ENCODE assay signal across 17 cellular contexts in the genomic region with DNA sequence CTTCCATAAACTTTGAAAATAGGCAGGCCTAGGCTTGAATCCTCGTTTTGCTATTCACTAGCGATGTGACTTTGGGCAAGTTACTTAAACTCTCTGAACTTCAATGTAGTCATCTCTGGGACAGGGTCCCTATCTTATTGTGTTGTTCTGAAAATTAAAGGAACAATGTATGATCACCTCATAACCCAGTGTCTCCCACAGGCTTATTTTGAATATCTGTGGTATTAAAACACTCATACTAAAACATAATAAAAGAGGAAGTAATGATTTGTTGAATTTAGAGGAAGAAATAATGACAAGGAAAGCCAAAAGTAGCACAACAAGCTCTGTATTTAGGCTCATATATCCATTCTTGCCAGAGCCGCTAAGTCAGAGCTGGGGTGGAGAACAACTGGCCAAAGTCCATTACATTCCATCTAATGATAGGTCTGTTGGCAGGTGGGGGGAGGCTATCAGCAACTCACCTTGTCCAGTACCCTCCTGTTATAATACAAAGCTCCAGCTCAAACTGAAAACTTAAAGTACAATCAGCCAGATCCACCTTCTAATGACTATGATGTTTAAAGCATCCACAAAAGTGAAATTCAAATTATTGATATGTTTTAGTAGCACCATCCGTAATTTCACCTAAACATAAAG.
DNase-seq lines count a peak whose midpoint lies in the region; ATAC-seq and TF ChIP-seq lines count a peak whose summit lies in the region.
"Had no signal": no experiment of that assay in that cellular context is flagged by ENCODE, and none has a peak within 500 bp of the region (broad histone marks: within the 10 kb centered on the region; RNA-seq: fewer than 3 reads in every experiment).

No MANE protein-coding gene starts in this region.

- H3K27ac Mint-ChIP-seq in CD14-positive monocyte (peak overlapping the region; percentile 83 to 95 (median 91)), activated B cell treated with CpG ODN at 0.5 μM for 24 hours (peak overlapping the region; percentile 63), GM23338 (no peak overlapping the region)
- H3K27ac Mint-ChIP-seq: activated naive CD8-positive, alpha-beta T cell; immature natural killer cell had no signal

- no peak overlapping the region for H3K4me3 ChIP-seq in WERI-Rb-1 (ENCODE audit: low read depth, low read length)
- H3K4me3 ChIP-seq in GM23338 = no peak overlapping the region
- no peak overlapping the region for H3K4me3 ChIP-seq in PC-9

- no peaks in the 10 kb centered on the region for H4K20me1 ChIP-seq in GM23338 (replicated peaks; ENCODE audit: insufficient read depth)
- no peaks in the 10 kb centered on the region for H4K20me1 ChIP-seq in PC-9 (ENCODE audit: insufficient read depth)

- CTCF ChIA-PET in activated B cell treated with CpG ODN at 0.5 μM for 24 hours (lab: Charles Lee) = interaction anchor here (0.6 to 2.4 kb wide), 3 partner anchors 15 to 82 kb away, joined by 3 to 14 read pairs (median 3); no protein-coding TSS in a partner anchor
- CTCF ChIA-PET in PC-9 (lab: Charles Lee) = no interaction called here

- H3K27me3 Mint-ChIP-seq in CD14-positive monocyte (ENCODE audit: low read depth in 3 of 3) (peaks cover 0 to 3% (median 1%) of the 10 kb centered on the region in 3 donors), activated B cell treated with CpG ODN at 0.5 μM for 24 hours (no peaks in the 10 kb centered on the region), GM23338 (ENCODE audit: insufficient read depth, low read depth, poor library complexity) (no peaks in the 10 kb centered on the region)

- H3K9me3 Mint-ChIP-seq in CD14-positive monocyte = peaks cover 0 to 9% (median 1%) of the 10 kb centered on the region in 7 donors
- no peaks in the 10 kb centered on the region for H3K9me3 Mint-ChIP-seq in activated B cell treated with CpG ODN at 0.5 μM for 24 hours
- H3K9me3 Mint-ChIP-seq in GM23338 = no peaks in the 10 kb centered on the region

- H3K4me1 ChIP-seq in GM23338 (ENCODE audit: insufficient read depth) (no peaks in the 10 kb centered on the region), PC-9 (replicated peaks; ENCODE audit: insufficient read depth) (no peaks in the 10 kb centered on the region)
- H3K4me1 ChIP-seq: Caco-2, foreskin keratinocyte had no signal

- no peak for TF ChIP-seq CTCF in CD14-positive monocyte (IDR thresholded peaks at IDR 0.05)
- TF ChIP-seq CTCF in activated B cell treated with CpG ODN at 0.5 μM for 24 hours (IDR thresholded peaks at IDR 0.05) = no peak
- no peak for TF ChIP-seq CTCF in WERI-Rb-1 (IDR thresholded peaks at IDR 0.05; ENCODE audit: low read depth, low read length)
- no peak for TF ChIP-seq CTCF in GM23338 (conservative IDR thresholded peaks at IDR 0.05; ENCODE audit: low read depth in 2 of 2)
- TF ChIP-seq CTCF in PC-9 (conservative IDR thresholded peaks at IDR 0.05) = no peak

- ATAC-seq in GM19395 (IDR thresholded peaks at IDR 0.05; ENCODE audit: unreplicated experiment) (peak; percentile 44), HG03354 (IDR thresholded peaks at IDR 0.05; ENCODE audit: poor library complexity, severe bottlenecking, unreplicated experiment) (peak; percentile 61), activated B cell treated with CpG ODN at 0.5 μM for 24 hours (ENCODE audit: low read depth) (peak; percentile 88), GM23338 (no peak)
- ATAC-seq: foreskin keratinocyte, PC-3 had no signal

- H3F3A ChIP-seq in GM23338 (replicated peaks; ENCODE audit: low read depth) = no peaks in the 10 kb centered on the region
- no peaks in the 10 kb centered on the region for H3F3A ChIP-seq in PC-9 (ENCODE audit: insufficient read depth, low read depth)

- intact Hi-C loops in CD14-positive monocyte (cut with micrococcal nuclease) (no loop called here), activated B cell treated with CpG ODN at 0.5 μM for 24 hours (cut with micrococcal nuclease) (loop anchor here (1.0 to 5.0 kb wide), 4 partner anchors 51 to 82 kb away; a partner anchor contains a TSS), PC-9 (cut with micrococcal nuclease; ENCODE audit: unreplicated experiment) (no loop called here)

- BruUV-seq in PC-9 (replicated peaks; lab: Mats Ljungman, UMichigan) = no TSS peak

- no peaks in the 10 kb centered on the region for H3K27me3 ChIP-seq in WERI-Rb-1 (ENCODE audit: insufficient read depth, low read depth, severe bottlenecking)
- H3K27me3 ChIP-seq in GM23338 (ENCODE audit: insufficient read depth) = no peaks in the 10 kb centered on the region
- H3K27me3 ChIP-seq in PC-9 (ENCODE audit: insufficient read depth, low read depth) = no peaks in the 10 kb centered on the region
- H3K27me3 ChIP-seq: foreskin keratinocyte had no signal

- H3K9me2 ChIP-seq in GM23338 (ENCODE audit: insufficient read depth) (peaks cover 5% of the 10 kb centered on the region; the same call in 1 of the 2 replicates), PC-9 (ENCODE audit: insufficient read depth) (no peaks in the 10 kb centered on the region)

- H3K36me3 Mint-ChIP-seq in CD14-positive monocyte = peaks cover 0 to 2% of the 10 kb centered on the region in 2 donors
- H3K36me3 Mint-ChIP-seq in activated B cell treated with CpG ODN at 0.5 μM for 24 hours (ENCODE audit: low read depth) = no peaks in the 10 kb centered on the region
- no peaks in the 10 kb centered on the region for H3K36me3 Mint-ChIP-seq in GM23338 (ENCODE audit: low read depth)
- H3K36me3 Mint-ChIP-seq: activated naive CD8-positive, alpha-beta T cell had no signal

- H3K4me2 ChIP-seq in GM23338 (no peak overlapping the region), PC-9 (no peak overlapping the region)

- H3K79me2 ChIP-seq in GM23338 (replicated peaks; ENCODE audit: insufficient read depth) (no peaks in the 10 kb centered on the region), PC-9 (ENCODE audit: low read depth) (no peaks in the 10 kb centered on the region)

- H2AFZ ChIP-seq in GM23338 = no peak overlapping the region
- H2AFZ ChIP-seq in PC-9 = no peak overlapping the region

- DNase-seq in CD14-positive monocyte (ENCODE audit: low spot score) (no peak), activated B cell treated with CpG ODN at 0.5 μM for 24 hours (no peak), WERI-Rb-1 (no peak), GM23338 (ENCODE audit: low spot score) (no peak), NCI-H82 (lab: John Stamatoyannopoulos, UW) (no peak), PC-9 (no peak)
- DNase-seq: activated CD4-positive, CD25-positive, alpha-beta regulatory T cell treated with anti-CD3 and anti-CD28 coated beads, Interleukin-2, amount 50 U/mL, for 72 hours; activated CD8-positive, alpha-beta memory T cell treated with anti-CD3 and anti-CD28 coated beads, Interleukin-2, amount 50 U/mL, for 48 hours; foreskin keratinocyte; immature natural killer cell; NCI-H1105; NCI-H226; PC-3 had no signal

- H3K9me3 ChIP-seq in WERI-Rb-1 (ENCODE audit: severe bottlenecking) = no peaks in the 10 kb centered on the region
- no peaks in the 10 kb centered on the region for H3K9me3 ChIP-seq in PC-9 (ENCODE audit: insufficient read depth, low read depth)
- H3K9me3 ChIP-seq: Caco-2 had no signal

- no peaks in the 10 kb centered on the region for H3K36me3 ChIP-seq in WERI-Rb-1
- no peaks in the 10 kb centered on the region for H3K36me3 ChIP-seq in GM23338 (ENCODE audit: insufficient read depth)
- no peaks in the 10 kb centered on the region for H3K36me3 ChIP-seq in PC-9 (ENCODE audit: low read depth)

- H3K27ac ChIP-seq in WERI-Rb-1 (no peak overlapping the region), GM23338 (ENCODE audit: low read depth) (no peak overlapping the region), PC-9 (no peak overlapping the region)
- H3K27ac ChIP-seq: foreskin keratinocyte had no signal

- peak overlapping the region in 1 of 2 donors; percentile 42 for H3K4me3 Mint-ChIP-seq in CD14-positive monocyte
- peak overlapping the region; percentile 33 for H3K4me3 Mint-ChIP-seq in activated B cell treated with CpG ODN at 0.5 μM for 24 hours
- H3K4me3 Mint-ChIP-seq in GM23338 = no peak overlapping the region
- H3K4me3 Mint-ChIP-seq: activated naive CD8-positive, alpha-beta T cell; immature natural killer cell had no signal

- POLR2A ChIA-PET in activated B cell treated with CpG ODN at 0.5 μM for 24 hours (lab: Charles Lee) (interaction anchor here (0.9 to 1.6 kb wide), 7 partner anchors 9 to 174 kb away, joined by 3 to 8 read pairs (median 4); no protein-coding TSS in a partner anchor), PC-9 (lab: Charles Lee; ENCODE audit: unreplicated experiment) (no interaction called here)

- H3K4me1 Mint-ChIP-seq in CD14-positive monocyte (peaks cover 71% of the 10 kb centered on the region), activated B cell treated with CpG ODN at 0.5 μM for 24 hours (peaks cover 34% of the 10 kb centered on the region), GM23338 (no peaks in the 10 kb centered on the region)
- H3K4me1 Mint-ChIP-seq: immature natural killer cell had no signal

TF ChIP-seq in GM23338, 12 proteins besides CTCF, POLR2A, EP300 and RAD21:
- TF ChIP-seq JUNB (IDR thresholded peaks at IDR 0.05; ENCODE audit: unreplicated experiment) = no peak
- TF ChIP-seq, protein P1, sequence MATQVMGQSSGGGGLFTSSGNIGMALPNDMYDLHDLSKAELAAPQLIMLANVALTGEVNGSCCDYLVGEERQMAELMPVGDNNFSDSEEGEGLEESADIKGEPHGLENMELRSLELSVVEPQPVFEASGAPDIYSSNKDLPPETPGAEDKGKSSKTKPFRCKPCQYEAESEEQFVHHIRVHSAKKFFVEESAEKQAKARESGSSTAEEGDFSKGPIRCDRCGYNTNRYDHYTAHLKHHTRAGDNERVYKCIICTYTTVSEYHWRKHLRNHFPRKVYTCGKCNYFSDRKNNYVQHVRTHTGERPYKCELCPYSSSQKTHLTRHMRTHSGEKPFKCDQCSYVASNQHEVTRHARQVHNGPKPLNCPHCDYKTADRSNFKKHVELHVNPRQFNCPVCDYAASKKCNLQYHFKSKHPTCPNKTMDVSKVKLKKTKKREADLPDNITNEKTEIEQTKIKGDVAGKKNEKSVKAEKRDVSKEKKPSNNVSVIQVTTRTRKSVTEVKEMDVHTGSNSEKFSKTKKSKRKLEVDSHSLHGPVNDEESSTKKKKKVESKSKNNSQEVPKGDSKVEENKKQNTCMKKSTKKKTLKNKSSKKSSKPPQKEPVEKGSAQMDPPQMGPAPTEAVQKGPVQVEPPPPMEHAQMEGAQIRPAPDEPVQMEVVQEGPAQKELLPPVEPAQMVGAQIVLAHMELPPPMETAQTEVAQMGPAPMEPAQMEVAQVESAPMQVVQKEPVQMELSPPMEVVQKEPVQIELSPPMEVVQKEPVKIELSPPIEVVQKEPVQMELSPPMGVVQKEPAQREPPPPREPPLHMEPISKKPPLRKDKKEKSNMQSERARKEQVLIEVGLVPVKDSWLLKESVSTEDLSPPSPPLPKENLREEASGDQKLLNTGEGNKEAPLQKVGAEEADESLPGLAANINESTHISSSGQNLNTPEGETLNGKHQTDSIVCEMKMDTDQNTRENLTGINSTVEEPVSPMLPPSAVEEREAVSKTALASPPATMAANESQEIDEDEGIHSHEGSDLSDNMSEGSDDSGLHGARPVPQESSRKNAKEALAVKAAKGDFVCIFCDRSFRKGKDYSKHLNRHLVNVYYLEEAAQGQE (IDR thresholded peaks at IDR 0.05; ENCODE audit: unreplicated experiment) = no peak
- no peak for TF ChIP-seq EZH2 (IDR thresholded peaks at IDR 0.05; ENCODE audit: low read depth, unreplicated experiment)
- TF ChIP-seq NANOG (IDR thresholded peaks at IDR 0.05; ENCODE audit: borderline replicate concordance) = no peak
- TF ChIP-seq POLR2AphosphoS5 (IDR thresholded peaks at IDR 0.05; ENCODE audit: low read depth) = no peak
